In genomic region chr9:76374702-76375543, GRCh38 we compare ENCODE assay signal across 1 cellular context.
TF ChIP-seq lines count a peak whose summit lies in the region.

No MANE protein-coding gene starts in this region.

TF ChIP-seq in K562, 482 proteins besides CTCF, POLR2A, EP300 and RAD21 (continued from another document):
- TF ChIP-seq, protein P1, sequence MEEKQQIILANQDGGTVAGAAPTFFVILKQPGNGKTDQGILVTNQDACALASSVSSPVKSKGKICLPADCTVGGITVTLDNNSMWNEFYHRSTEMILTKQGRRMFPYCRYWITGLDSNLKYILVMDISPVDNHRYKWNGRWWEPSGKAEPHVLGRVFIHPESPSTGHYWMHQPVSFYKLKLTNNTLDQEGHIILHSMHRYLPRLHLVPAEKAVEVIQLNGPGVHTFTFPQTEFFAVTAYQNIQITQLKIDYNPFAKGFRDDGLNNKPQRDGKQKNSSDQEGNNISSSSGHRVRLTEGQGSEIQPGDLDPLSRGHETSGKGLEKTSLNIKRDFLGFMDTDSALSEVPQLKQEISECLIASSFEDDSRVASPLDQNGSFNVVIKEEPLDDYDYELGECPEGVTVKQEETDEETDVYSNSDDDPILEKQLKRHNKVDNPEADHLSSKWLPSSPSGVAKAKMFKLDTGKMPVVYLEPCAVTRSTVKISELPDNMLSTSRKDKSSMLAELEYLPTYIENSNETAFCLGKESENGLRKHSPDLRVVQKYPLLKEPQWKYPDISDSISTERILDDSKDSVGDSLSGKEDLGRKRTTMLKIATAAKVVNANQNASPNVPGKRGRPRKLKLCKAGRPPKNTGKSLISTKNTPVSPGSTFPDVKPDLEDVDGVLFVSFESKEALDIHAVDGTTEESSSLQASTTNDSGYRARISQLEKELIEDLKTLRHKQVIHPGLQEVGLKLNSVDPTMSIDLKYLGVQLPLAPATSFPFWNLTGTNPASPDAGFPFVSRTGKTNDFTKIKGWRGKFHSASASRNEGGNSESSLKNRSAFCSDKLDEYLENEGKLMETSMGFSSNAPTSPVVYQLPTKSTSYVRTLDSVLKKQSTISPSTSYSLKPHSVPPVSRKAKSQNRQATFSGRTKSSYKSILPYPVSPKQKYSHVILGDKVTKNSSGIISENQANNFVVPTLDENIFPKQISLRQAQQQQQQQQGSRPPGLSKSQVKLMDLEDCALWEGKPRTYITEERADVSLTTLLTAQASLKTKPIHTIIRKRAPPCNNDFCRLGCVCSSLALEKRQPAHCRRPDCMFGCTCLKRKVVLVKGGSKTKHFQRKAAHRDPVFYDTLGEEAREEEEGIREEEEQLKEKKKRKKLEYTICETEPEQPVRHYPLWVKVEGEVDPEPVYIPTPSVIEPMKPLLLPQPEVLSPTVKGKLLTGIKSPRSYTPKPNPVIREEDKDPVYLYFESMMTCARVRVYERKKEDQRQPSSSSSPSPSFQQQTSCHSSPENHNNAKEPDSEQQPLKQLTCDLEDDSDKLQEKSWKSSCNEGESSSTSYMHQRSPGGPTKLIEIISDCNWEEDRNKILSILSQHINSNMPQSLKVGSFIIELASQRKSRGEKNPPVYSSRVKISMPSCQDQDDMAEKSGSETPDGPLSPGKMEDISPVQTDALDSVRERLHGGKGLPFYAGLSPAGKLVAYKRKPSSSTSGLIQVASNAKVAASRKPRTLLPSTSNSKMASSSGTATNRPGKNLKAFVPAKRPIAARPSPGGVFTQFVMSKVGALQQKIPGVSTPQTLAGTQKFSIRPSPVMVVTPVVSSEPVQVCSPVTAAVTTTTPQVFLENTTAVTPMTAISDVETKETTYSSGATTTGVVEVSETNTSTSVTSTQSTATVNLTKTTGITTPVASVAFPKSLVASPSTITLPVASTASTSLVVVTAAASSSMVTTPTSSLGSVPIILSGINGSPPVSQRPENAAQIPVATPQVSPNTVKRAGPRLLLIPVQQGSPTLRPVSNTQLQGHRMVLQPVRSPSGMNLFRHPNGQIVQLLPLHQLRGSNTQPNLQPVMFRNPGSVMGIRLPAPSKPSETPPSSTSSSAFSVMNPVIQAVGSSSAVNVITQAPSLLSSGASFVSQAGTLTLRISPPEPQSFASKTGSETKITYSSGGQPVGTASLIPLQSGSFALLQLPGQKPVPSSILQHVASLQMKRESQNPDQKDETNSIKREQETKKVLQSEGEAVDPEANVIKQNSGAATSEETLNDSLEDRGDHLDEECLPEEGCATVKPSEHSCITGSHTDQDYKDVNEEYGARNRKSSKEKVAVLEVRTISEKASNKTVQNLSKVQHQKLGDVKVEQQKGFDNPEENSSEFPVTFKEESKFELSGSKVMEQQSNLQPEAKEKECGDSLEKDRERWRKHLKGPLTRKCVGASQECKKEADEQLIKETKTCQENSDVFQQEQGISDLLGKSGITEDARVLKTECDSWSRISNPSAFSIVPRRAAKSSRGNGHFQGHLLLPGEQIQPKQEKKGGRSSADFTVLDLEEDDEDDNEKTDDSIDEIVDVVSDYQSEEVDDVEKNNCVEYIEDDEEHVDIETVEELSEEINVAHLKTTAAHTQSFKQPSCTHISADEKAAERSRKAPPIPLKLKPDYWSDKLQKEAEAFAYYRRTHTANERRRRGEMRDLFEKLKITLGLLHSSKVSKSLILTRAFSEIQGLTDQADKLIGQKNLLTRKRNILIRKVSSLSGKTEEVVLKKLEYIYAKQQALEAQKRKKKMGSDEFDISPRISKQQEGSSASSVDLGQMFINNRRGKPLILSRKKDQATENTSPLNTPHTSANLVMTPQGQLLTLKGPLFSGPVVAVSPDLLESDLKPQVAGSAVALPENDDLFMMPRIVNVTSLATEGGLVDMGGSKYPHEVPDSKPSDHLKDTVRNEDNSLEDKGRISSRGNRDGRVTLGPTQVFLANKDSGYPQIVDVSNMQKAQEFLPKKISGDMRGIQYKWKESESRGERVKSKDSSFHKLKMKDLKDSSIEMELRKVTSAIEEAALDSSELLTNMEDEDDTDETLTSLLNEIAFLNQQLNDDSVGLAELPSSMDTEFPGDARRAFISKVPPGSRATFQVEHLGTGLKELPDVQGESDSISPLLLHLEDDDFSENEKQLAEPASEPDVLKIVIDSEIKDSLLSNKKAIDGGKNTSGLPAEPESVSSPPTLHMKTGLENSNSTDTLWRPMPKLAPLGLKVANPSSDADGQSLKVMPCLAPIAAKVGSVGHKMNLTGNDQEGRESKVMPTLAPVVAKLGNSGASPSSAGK (IDR thresholded peaks at IDR 0.05) = no peak
- TF ChIP-seq ARID1B (IDR thresholded peaks at IDR 0.05) (peak; percentile 24; the same call in 1 of the 2 replicates), ETV1 (tag; conservative IDR thresholded peaks at IDR 0.05; ENCODE audit: low read depth) (0 out of 2 replicates have a peak, but pooled peaks have one; percentile 25), ZNF146 (CRISPR knock-in tag; IDR thresholded peaks at IDR 0.05; ENCODE audit: unreplicated experiment) (no peak), FOXK2 (conservative IDR thresholded peaks at IDR 0.05 in 1 of 2, IDR thresholded peaks at IDR 0.05 in 1 of 2; ENCODE audit: low read depth in 2 of 2) (peak; percentile 31 to 48; a peak in 1 of 4 replicates), NBN (IDR thresholded peaks at IDR 0.05; ENCODE audit: low read depth) (0 out of 2 replicates have a peak, but pooled peaks have one; percentile 43), GATAD2A (IDR thresholded peaks at IDR 0.05) (0 out of 2 replicates have a peak, but pooled peaks have one; percentile 27), JUN (IDR thresholded peaks at IDR 0.05; ENCODE audit: borderline replicate concordance, low read depth, low read length) (0 out of 2 replicates have a peak, but pooled peaks have one; percentile 8), JUN (CRISPR knock-in tag; IDR thresholded peaks at IDR 0.05; ENCODE audit: borderline replicate concordance) (no peak), CTBP1 (IDR thresholded peaks at IDR 0.05; ENCODE audit: borderline replicate concordance) (peak; percentile 32; the same call in 1 of the 2 replicates), FOXA3 (CRISPR knock-in tag; conservative IDR thresholded peaks at IDR 0.05 in 1 of 2, IDR thresholded peaks at IDR 0.05 in 1 of 2) (peak in 1 of 2 experiments; percentile 79; a peak in 2 of 4 replicates), SMARCE1 (IDR thresholded peaks at IDR 0.05) (peak; percentile 39; the same call in 1 of the 2 replicates), FOXA1 (IDR thresholded peaks at IDR 0.05; ENCODE audit: borderline replicate concordance) (peak; percentile 42; the same call in 1 of the 2 replicates), ATF1 (CRISPR knock-in tag; IDR thresholded peaks at IDR 0.05) (no peak), ATF1 (tag; IDR thresholded peaks at IDR 0.05) (peak; percentile 91)
